Comparison of ENCODE assay signal across 12 cellular contexts in genomic region chr16:5093746-5094145, GRCh38. TPM values are rescaled to one million over a fixed set of nuclear protein-coding genes. Genes with fewer than 3 reads are reported as not detected.
"Had no signal": no experiment of that assay in that cellular context is flagged by ENCODE, and none has a peak within 500 bp of the region (broad histone marks: within the 10 kb centered on the region; RNA-seq: fewer than 3 reads in every experiment).

No MANE protein-coding gene starts in this region.

RNA-seq across cellular contexts. Expression of gene C16orf89, which starts 28.0 kb away (rescaled TPM):
- total RNA-seq: activated B cell treated with CpG ODN at 0.5 μM for 24 hours; activated CD8-positive, alpha-beta memory T cell treated with anti-CD3 and anti-CD28 coated beads for 36 hours; activated CD8-positive, alpha-beta memory T cell treated with anti-CD3 and anti-CD28 coated beads, Interleukin-2, amount 10 ng/mL, durations not matched to agents 7 days and 5 days; activated CD8-positive, alpha-beta T cell treated with anti-CD3 and anti-CD28 coated beads for 36 hours; activated naive CD4-positive, alpha-beta T cell treated with anti-CD3 and anti-CD28 coated beads for 36 hours; activated naive CD8-positive, alpha-beta T cell treated with anti-CD3 and anti-CD28 coated beads for 36 hours; activated T-helper 1 cell treated with anti-CD3 and anti-CD28 coated beads, Interleukin-12 subunit alpha, Interleukin-12 subunit beta, Interleukin-2, Interleukin-4 antibody, amounts not matched to agents 30 ng/mL and 10 ng/mL and 1 ng/mL, durations not matched to agents 14 hours and 24 hours and 36 hours; activated T-helper 2 cell treated with anti-CD3 and anti-CD28 coated beads, Interferon-gamma antibody, Interleukin-2, Interleukin-4, amounts not matched to agents 10 μg/mL and 5 μg/mL and 100 μg/mL, durations not matched to agents 14 hours and 24 hours and 36 hours; dermis microvascular lymphatic vessel endothelial cell; endothelial cell of umbilical vein; fibroblast of villous mesenchyme; T-helper 17 cell had no signal
